In genomic region chr7:131642429-131642828, GRCh38 we compare ENCODE assay signal across 1 cellular context.
TF ChIP-seq lines count a peak whose summit lies in the region.

No MANE protein-coding gene starts in this region.

TF ChIP-seq in H1, 55 proteins besides CTCF, POLR2A, EP300 and RAD21:
- TF ChIP-seq E2F6 (IDR thresholded peaks at IDR 0.05) = no peak
- no peak for TF ChIP-seq JUN (IDR thresholded peaks at IDR 0.05; ENCODE audit: low read depth, low read length)
- TF ChIP-seq BCL11A (IDR thresholded peaks at IDR 0.05; ENCODE audit: low read depth in 2 of 2, low read length in 2 of 2) = no peak
- no peak for TF ChIP-seq SIX5 (IDR thresholded peaks at IDR 0.05; ENCODE audit: low read depth, low read length)
- no peak for TF ChIP-seq BRCA1 (IDR thresholded peaks at IDR 0.05; ENCODE audit: low read depth, low read length)
- no peak for TF ChIP-seq CTBP2 (IDR thresholded peaks at IDR 0.05; ENCODE audit: borderline replicate concordance, insufficient read depth, insufficient read length, low read length)
- no peak for TF ChIP-seq PHF8 (conservative IDR thresholded peaks at IDR 0.05; ENCODE audit: low read depth, low read length)
- TF ChIP-seq SP1 (IDR thresholded peaks at IDR 0.05; ENCODE audit: low read depth, low read length) = no peak
- no peak for TF ChIP-seq ZNF274 (IDR thresholded peaks at IDR 0.05; ENCODE audit: borderline replicate concordance, extremely low read depth, low read length)
- TF ChIP-seq USF2 (IDR thresholded peaks at IDR 0.05; ENCODE audit: low read length) = no peak
- TF ChIP-seq SUZ12 (IDR thresholded peaks at IDR 0.05; ENCODE audit: low read length) = no peak
- no peak for TF ChIP-seq SAP30 (IDR thresholded peaks at IDR 0.05; ENCODE audit: insufficient read depth, insufficient replicate concordance, low read length)
- TF ChIP-seq RBBP5 (IDR thresholded peaks at IDR 0.05; ENCODE audit: borderline replicate concordance, low read depth, low read length) = no peak
- no peak for TF ChIP-seq SIN3A (conservative IDR thresholded peaks at IDR 0.05 in 1 of 2, IDR thresholded peaks at IDR 0.05 in 1 of 2; ENCODE audit: low read depth in 1 of 2, low read length in 2 of 2)
- no peak for TF ChIP-seq TAF1 (IDR thresholded peaks at IDR 0.05; ENCODE audit: low read depth, low read length)
